In the genomic region with DNA sequence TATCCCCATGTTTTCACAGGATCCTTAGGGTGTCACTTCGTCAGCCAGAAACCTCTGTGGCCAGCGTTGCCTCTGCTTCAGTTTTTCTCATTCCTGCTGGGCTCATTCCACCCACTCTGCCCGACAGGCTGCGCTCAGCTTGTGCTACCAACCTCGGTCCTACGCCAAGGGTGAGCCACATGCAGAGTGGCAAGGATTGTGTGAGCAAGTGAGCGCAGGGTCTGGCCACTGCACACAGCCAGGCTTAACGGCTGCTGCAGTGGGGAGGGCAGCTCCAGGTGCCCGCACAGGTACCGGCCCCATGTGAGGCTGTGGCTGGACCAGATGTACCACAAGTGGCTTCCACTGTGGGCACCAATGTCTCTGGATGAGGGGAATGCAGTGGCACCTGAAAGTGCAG, we compare ENCODE assay signal across 28 cellular contexts.
"Had no signal": no experiment of that assay in that cellular context is flagged by ENCODE, and none has a peak within 500 bp of the region (broad histone marks: within the 10 kb centered on the region; RNA-seq: fewer than 3 reads in every experiment).

No MANE protein-coding gene starts in this region.

- H3K9me3 Mint-ChIP-seq: stimulated activated naive CD8-positive, alpha-beta T cell treated with anti-CD3 and anti-CD28 coated beads, Interleukin-15, amount 100 ng/mL, for 72 hours; stimulated activated naive CD8-positive, alpha-beta T cell treated with anti-CD3 and anti-CD28 coated beads, Interleukin-15, Interleukin-2, amounts not matched to agents 100 ng/mL and 50 ng/mL, for 24 hours; type B pancreatic cell had no signal

- DNase-seq: stimulated activated CD4-positive, alpha-beta T cell treated with anti-CD3 and anti-CD28 coated beads, Interleukin-2, amount 100 ng/mL, for 48 hours; stimulated activated CD4-positive, alpha-beta T cell treated with anti-CD3 and anti-CD28 coated beads, Interleukin-4, amount 100 ng/mL, for 1 hour; stimulated activated CD4-positive, alpha-beta T cell treated with anti-CD3 and anti-CD28 coated beads, Interleukin-4, amount 100 ng/mL, for 24 hours; stimulated activated CD4-positive, alpha-beta T cell treated with anti-CD3 and anti-CD28 coated beads, Interleukin-4, amount 100 ng/mL, for 4 hours; stimulated activated CD8-positive, alpha-beta memory T cell treated with anti-CD3 and anti-CD28 coated beads, Interleukin-4, amount 100 ng/mL, for 48 hours; stimulated activated naive B cell treated with anti-CD40 and anti-IgM and Interleukin-4, amounts not matched to agents 10 μg/mL and 1 μg/mL and 100 μg/mL, for 72 hours; stimulated activated naive CD4-positive, alpha-beta T cell; stimulated activated naive CD4-positive, alpha-beta T cell treated with Interleukin-2 at 50 U/mL for 16 hours; stimulated activated naive CD8-positive, alpha-beta T cell treated with anti-CD3 and anti-CD28 coated beads, Interleukin-15, amount 100 ng/mL, for 72 hours; stimulated activated naive CD8-positive, alpha-beta T cell treated with anti-CD3 and anti-CD28 coated beads, Interleukin-15, Interleukin-2, amounts not matched to agents 100 U/mL and 50 U/mL, for 24 hours; stomach; substantia nigra; testis; thyroid gland; tibial artery; transverse colon; trophoblast cell; uterus had no signal

- H3K36me3 ChIP-seq: stomach, suprapubic skin, thoracic aorta, thyroid gland, tibial artery, transverse colon, upper lobe of left lung, uterus, vagina had no signal

- H3K36me3 Mint-ChIP-seq: stimulated activated effector memory CD8-positive, alpha-beta T cell treated with anti-CD3 and anti-CD28 coated beads, Interleukin-12 subunit alpha, Interleukin-12 subunit beta, amount 100 ng/mL, for 72 hours had no signal

- H3K27me3 Mint-ChIP-seq: stimulated activated memory B cell treated with anti-CD40 and anti-IgM and Interleukin-4, amounts not matched to agents 10 μg/mL and 1 μg/mL and 100 μg/mL, for 72 hours; stimulated activated naive B cell treated with anti-CD40 and anti-IgM and Interleukin-4, amounts not matched to agents 10 μg/mL and 1 μg/mL and 100 μg/mL, for 72 hours; stimulated activated naive CD8-positive, alpha-beta T cell treated with anti-CD3 and anti-CD28 coated beads, Interleukin-15, amount 100 ng/mL, for 72 hours; stimulated activated naive CD8-positive, alpha-beta T cell treated with anti-CD3 and anti-CD28 coated beads, Interleukin-15, Interleukin-2, amounts not matched to agents 100 ng/mL and 50 ng/mL, for 24 hours; type B pancreatic cell had no signal

- H3K4me1 ChIP-seq: stomach, suprapubic skin, testis, thyroid gland, tibial artery, tibial nerve, upper lobe of left lung, uterus, vagina had no signal

- ATAC-seq: stimulated activated effector memory CD8-positive, alpha-beta T cell treated with anti-CD3 and anti-CD28 coated beads, Interleukin-12 subunit alpha, Interleukin-12 subunit beta, amount 100 ng/mL, for 72 hours; stimulated activated memory B cell treated with anti-CD40 and anti-IgM and Interleukin-4, amounts not matched to agents 10 μg/mL and 1 μg/mL and 100 μg/mL, for 72 hours; stimulated activated naive B cell treated with anti-CD40 and anti-IgM and Interleukin-4, amounts not matched to agents 10 μg/mL and 1 μg/mL and 100 μg/mL, for 72 hours; stimulated activated naive CD8-positive, alpha-beta T cell treated with anti-CD3 and anti-CD28 coated beads, Interleukin-15, amount 100 ng/mL, for 72 hours; stimulated activated naive CD8-positive, alpha-beta T cell treated with anti-CD3 and anti-CD28 coated beads, Interleukin-15, Interleukin-2, amounts not matched to agents 100 U/mL and 50 U/mL, for 24 hours had no signal

- H3K4me3 Mint-ChIP-seq: stimulated activated effector memory CD8-positive, alpha-beta T cell treated with anti-CD3 and anti-CD28 coated beads, Interleukin-12 subunit alpha, Interleukin-12 subunit beta, amount 100 ng/mL, for 72 hours; stimulated activated memory B cell treated with anti-CD40 and anti-IgM and Interleukin-4, amounts not matched to agents 10 μg/mL and 1 μg/mL and 100 μg/mL, for 72 hours; stimulated activated naive B cell treated with anti-CD40 and anti-IgM and Interleukin-4, amounts not matched to agents 10 μg/mL and 1 μg/mL and 100 μg/mL, for 72 hours; stimulated activated naive CD8-positive, alpha-beta T cell treated with anti-CD3 and anti-CD28 coated beads, Interleukin-15, amount 100 ng/mL, for 72 hours; stimulated activated naive CD8-positive, alpha-beta T cell treated with anti-CD3 and anti-CD28 coated beads, Interleukin-15, Interleukin-2, amounts not matched to agents 100 ng/mL and 50 ng/mL, for 24 hours; type B pancreatic cell had no signal

- H3K4me1 Mint-ChIP-seq: stimulated activated effector memory CD8-positive, alpha-beta T cell treated with anti-CD3 and anti-CD28 coated beads, Interleukin-12 subunit alpha, Interleukin-12 subunit beta, amount 100 ng/mL, for 72 hours; stimulated activated naive CD8-positive, alpha-beta T cell treated with anti-CD3 and anti-CD28 coated beads, Interleukin-15, amount 100 ng/mL, for 72 hours had no signal

- H3K9me3 ChIP-seq: stomach, suprapubic skin, testis, thoracic aorta, thyroid gland, tibial artery, transverse colon, upper lobe of left lung, uterus, vagina had no signal

- H3K27ac Mint-ChIP-seq: stimulated activated effector memory CD8-positive, alpha-beta T cell treated with anti-CD3 and anti-CD28 coated beads, Interleukin-12 subunit alpha, Interleukin-12 subunit beta, amount 100 ng/mL, for 72 hours; stimulated activated memory B cell treated with anti-CD40 and anti-IgM and Interleukin-4, amounts not matched to agents 10 μg/mL and 1 μg/mL and 100 μg/mL, for 72 hours; stimulated activated naive B cell treated with anti-CD40 and anti-IgM and Interleukin-4, amounts not matched to agents 10 μg/mL and 1 μg/mL and 100 μg/mL, for 72 hours; stimulated activated naive CD8-positive, alpha-beta T cell treated with anti-CD3 and anti-CD28 coated beads, Interleukin-15, amount 100 ng/mL, for 72 hours; stimulated activated naive CD8-positive, alpha-beta T cell treated with anti-CD3 and anti-CD28 coated beads, Interleukin-15, Interleukin-2, amounts not matched to agents 100 ng/mL and 50 ng/mL, for 24 hours; type B pancreatic cell had no signal

- FAIRE-seq: urothelium cell line had no signal

- H3K27ac ChIP-seq: stomach, suprapubic skin, testis, thoracic aorta, thyroid gland, tibial artery, tibial nerve, transverse colon, upper lobe of left lung, uterus, vagina had no signal

- H3K27me3 ChIP-seq: stomach, suprapubic skin, testis, thyroid gland, tibial artery, tibial nerve, upper lobe of left lung, uterus, vagina had no signal

- H3K4me3 ChIP-seq: stomach, suprapubic skin, testis, thoracic aorta, thyroid gland, tibial artery, tibial nerve, transverse colon, upper lobe of left lung, uterus, vagina had no signal
